1 cellular context compared by ENCODE assay signal in the genomic region with DNA sequence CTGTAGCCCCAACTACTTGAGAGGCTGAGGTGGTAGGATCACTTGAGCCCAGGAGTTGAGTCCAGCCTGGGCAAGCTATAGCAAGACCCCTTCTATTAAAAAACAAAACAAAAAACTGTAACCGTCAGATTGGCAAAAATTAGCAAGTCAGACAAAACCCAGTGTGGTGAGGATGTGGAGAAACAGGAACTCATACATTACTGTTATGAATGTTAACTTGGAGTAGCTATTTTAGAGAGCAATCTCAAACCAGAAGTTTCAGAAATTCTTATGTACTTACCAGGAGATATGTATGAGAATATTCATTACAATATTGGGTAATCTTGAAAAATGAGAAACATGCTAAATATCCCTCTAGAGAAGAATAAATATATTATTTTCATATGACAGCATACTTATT.
TF ChIP-seq lines count a peak whose summit lies in the region.

No MANE protein-coding gene starts in this region.

TF ChIP-seq in GM12878, 131 proteins besides CTCF, POLR2A, EP300 and RAD21 (continued from another document):
- TF ChIP-seq, protein P1, sequence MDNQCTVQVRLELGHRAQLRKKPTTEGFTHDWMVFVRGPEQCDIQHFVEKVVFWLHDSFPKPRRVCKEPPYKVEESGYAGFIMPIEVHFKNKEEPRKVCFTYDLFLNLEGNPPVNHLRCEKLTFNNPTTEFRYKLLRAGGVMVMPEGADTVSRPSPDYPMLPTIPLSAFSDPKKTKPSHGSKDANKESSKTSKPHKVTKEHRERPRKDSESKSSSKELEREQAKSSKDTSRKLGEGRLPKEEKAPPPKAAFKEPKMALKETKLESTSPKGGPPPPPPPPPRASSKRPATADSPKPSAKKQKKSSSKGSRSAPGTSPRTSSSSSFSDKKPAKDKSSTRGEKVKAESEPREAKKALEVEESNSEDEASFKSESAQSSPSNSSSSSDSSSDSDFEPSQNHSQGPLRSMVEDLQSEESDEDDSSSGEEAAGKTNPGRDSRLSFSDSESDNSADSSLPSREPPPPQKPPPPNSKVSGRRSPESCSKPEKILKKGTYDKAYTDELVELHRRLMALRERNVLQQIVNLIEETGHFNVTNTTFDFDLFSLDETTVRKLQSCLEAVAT (IDR thresholded peaks at IDR 0.05): no peak
- TF ChIP-seq, protein P2, sequence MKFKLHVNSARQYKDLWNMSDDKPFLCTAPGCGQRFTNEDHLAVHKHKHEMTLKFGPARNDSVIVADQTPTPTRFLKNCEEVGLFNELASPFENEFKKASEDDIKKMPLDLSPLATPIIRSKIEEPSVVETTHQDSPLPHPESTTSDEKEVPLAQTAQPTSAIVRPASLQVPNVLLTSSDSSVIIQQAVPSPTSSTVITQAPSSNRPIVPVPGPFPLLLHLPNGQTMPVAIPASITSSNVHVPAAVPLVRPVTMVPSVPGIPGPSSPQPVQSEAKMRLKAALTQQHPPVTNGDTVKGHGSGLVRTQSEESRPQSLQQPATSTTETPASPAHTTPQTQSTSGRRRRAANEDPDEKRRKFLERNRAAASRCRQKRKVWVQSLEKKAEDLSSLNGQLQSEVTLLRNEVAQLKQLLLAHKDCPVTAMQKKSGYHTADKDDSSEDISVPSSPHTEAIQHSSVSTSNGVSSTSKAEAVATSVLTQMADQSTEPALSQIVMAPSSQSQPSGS (IDR thresholded peaks at IDR 0.05; ENCODE audit: low read length): peak; percentile 71
- TF ChIP-seq MEF2B (IDR thresholded peaks at IDR 0.05; ENCODE audit: partially characterized antibody, poor library complexity, severe bottlenecking): peak; percentile 56
- peak; percentile 44; the same call in 1 of the 2 replicates for TF ChIP-seq CBFB (IDR thresholded peaks at IDR 0.05; ENCODE audit: low read depth)
- TF ChIP-seq NFIC (IDR thresholded peaks at IDR 0.05; ENCODE audit: low read depth, low read length): peak; percentile 96
- no peak for TF ChIP-seq ZNF274 (IDR thresholded peaks at IDR 0.05; ENCODE audit: insufficient read depth, insufficient read length)
- TF ChIP-seq PBX3 (IDR thresholded peaks at IDR 0.05; ENCODE audit: insufficient replicate concordance, low read depth, low read length): no peak
- peak; percentile 22; the same call in 1 of the 2 replicates for TF ChIP-seq MTA2 (IDR thresholded peaks at IDR 0.05; ENCODE audit: low read depth)
